Comparison of ENCODE assay signal across 19 cellular contexts in the genomic region with DNA sequence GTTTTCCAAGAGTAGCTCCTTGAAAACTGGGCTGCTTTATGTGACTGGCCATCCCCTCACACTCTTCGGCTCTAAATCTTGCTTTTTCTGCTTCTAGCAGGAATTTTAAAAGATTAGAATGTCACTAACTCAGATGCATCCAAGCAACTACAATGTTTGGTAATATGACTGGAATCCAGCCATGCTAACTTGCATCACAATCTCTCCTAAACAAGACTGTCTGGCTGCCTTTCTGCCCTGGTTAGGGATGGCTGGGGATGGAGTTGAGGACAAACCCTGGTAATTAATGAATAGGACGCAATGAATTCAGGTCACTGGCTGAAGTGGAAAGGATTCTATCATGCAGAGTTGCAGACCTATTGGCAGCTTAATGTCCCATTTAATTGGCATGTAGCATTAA. TPM values are rescaled to one million over a fixed set of nuclear protein-coding genes. Genes with fewer than 3 reads are reported as not detected.
DNase-seq lines count a peak whose midpoint lies in the region; ATAC-seq, FAIRE-seq and TF ChIP-seq lines count a peak whose summit lies in the region.
"Had no signal": no experiment of that assay in that cellular context is flagged by ENCODE, and none has a peak within 500 bp of the region (broad histone marks: within the 10 kb centered on the region; RNA-seq: fewer than 3 reads in every experiment).

No MANE protein-coding gene starts in this region.

- no peak for FAIRE-seq in RCC 7860 (lab: Jason Lieb, UNC)
- FAIRE-seq: keratinocyte had no signal

- no peak overlapping the region for H3K4me3 ChIP-seq in AG10803 (ENCODE audit: low read length)
- H3K4me3 ChIP-seq in adipocyte (ENCODE audit: low read length): no peak overlapping the region
- H3K4me3 ChIP-seq in gastroesophageal sphincter: no peak overlapping the region
- H3K4me3 ChIP-seq in SK-N-SH (ENCODE audit: low read depth in 2 of 2, low read length in 1 of 2): no peak overlapping the region
- H3K4me3 ChIP-seq in PC-9: no peak overlapping the region
- H3K4me3 ChIP-seq: vagina had no signal

- ATAC-seq in gastroesophageal sphincter: peak; percentile 75
- ATAC-seq: esophagus mucosa had no signal

- no peak for TF ChIP-seq CTCF in AG10803 (conservative IDR thresholded peaks at IDR 0.05; ENCODE audit: low read length)
- TF ChIP-seq CTCF in gastroesophageal sphincter (IDR thresholded peaks at IDR 0.05): no peak
- no peak for TF ChIP-seq CTCF in mesothelial cell of epicardium (IDR thresholded peaks at IDR 0.05; ENCODE audit: unreplicated experiment)
- no peak for TF ChIP-seq CTCF in SK-N-SH (IDR thresholded peaks at IDR 0.05)
- TF ChIP-seq CTCF in PC-9 (conservative IDR thresholded peaks at IDR 0.05): no peak

- H3K9me2 ChIP-seq in SK-N-SH: no peaks in the 10 kb centered on the region
- no peaks in the 10 kb centered on the region for H3K9me2 ChIP-seq in PC-9 (ENCODE audit: insufficient read depth)

- intact Hi-C loops in PC-9 (cut with micrococcal nuclease; ENCODE audit: unreplicated experiment): no loop called here

- H4K20me1 ChIP-seq in SK-N-SH (ENCODE audit: insufficient read depth) (no peaks in the 10 kb centered on the region), PC-9 (ENCODE audit: insufficient read depth) (no peaks in the 10 kb centered on the region)

- H3K4me1 Mint-ChIP-seq in mesothelial cell of epicardium: peaks cover 31% of the 10 kb centered on the region
- H3K4me1 Mint-ChIP-seq: activated naive CD8-positive, alpha-beta T cell treated with anti-CD3 and anti-CD28 coated beads for 36 hours had no signal

- BruUV-seq in PC-9 (replicated peaks; lab: Mats Ljungman, UMichigan): no TSS peak

- H3K4me1 ChIP-seq in adipocyte (ENCODE audit: control insufficient read depth, insufficient read depth, low read length): peaks cover 18% of the 10 kb centered on the region
- peaks cover 0 to 44% (median 6%) of the 10 kb centered on the region in 3 donors for H3K4me1 ChIP-seq in gastroesophageal sphincter
- no peaks in the 10 kb centered on the region for H3K4me1 ChIP-seq in SK-N-SH (ENCODE audit: control insufficient read depth in 1 of 2, insufficient read depth in 2 of 2, low read depth in 1 of 2, low read length in 1 of 2)
- H3K4me1 ChIP-seq in PC-9 (replicated peaks; ENCODE audit: insufficient read depth): no peaks in the 10 kb centered on the region

- H3K79me2 ChIP-seq in SK-N-SH (ENCODE audit: insufficient read depth) (no peaks in the 10 kb centered on the region), PC-9 (ENCODE audit: low read depth) (no peaks in the 10 kb centered on the region)

- H3K36me3 ChIP-seq in adipocyte (ENCODE audit: control insufficient read depth, insufficient read depth, low read length, severe bottlenecking) (no peaks in the 10 kb centered on the region), gastroesophageal sphincter (no peaks in the 10 kb centered on the region), SK-N-SH (replicated peaks in 1 of 2; ENCODE audit: control insufficient read depth in 1 of 2, insufficient read depth in 2 of 2, low read length in 1 of 2) (no peaks in the 10 kb centered on the region), PC-9 (ENCODE audit: low read depth) (no peaks in the 10 kb centered on the region)
- H3K36me3 ChIP-seq: vagina had no signal

- no peak for TF ChIP-seq RAD21 in SK-N-SH (IDR thresholded peaks at IDR 0.05; ENCODE audit: low read length)

- H3K9ac ChIP-seq in adipocyte (ENCODE audit: low read length): no peak overlapping the region
- no peak overlapping the region for H3K9ac ChIP-seq in SK-N-SH

- TF ChIP-seq EP300 in gastroesophageal sphincter (IDR thresholded peaks at IDR 0.05) (no peak), SK-N-SH (IDR thresholded peaks at IDR 0.05; ENCODE audit: borderline replicate concordance in 1 of 2, low read depth in 1 of 2, low read length in 1 of 2) (no peak)

- H3K36me3 Mint-ChIP-seq in mesothelial cell of epicardium: peaks cover 3% of the 10 kb centered on the region

- POLR2A ChIA-PET in SK-N-SH (lab: Yijun Ruan, JAX) (no interaction called here), PC-9 (lab: Charles Lee; ENCODE audit: unreplicated experiment) (no interaction called here)

- no peak overlapping the region for H3K4me3 Mint-ChIP-seq in mesothelial cell of epicardium
- H3K4me3 Mint-ChIP-seq: activated naive CD8-positive, alpha-beta T cell treated with anti-CD3 and anti-CD28 coated beads for 36 hours; activated T-helper 1 cell treated with anti-CD3 and anti-CD28 coated beads, Interleukin-12 subunit alpha, Interleukin-12 subunit beta, Interleukin-2, Interleukin-4 antibody, amounts not matched to agents 30 ng/mL and 10 ng/mL and 1 ng/mL, durations not matched to agents 14 hours and 24 hours and 36 hours had no signal

- H3K9me3 Mint-ChIP-seq in mesothelial cell of epicardium: peaks cover 6% of the 10 kb centered on the region
- H3K9me3 Mint-ChIP-seq: activated naive CD8-positive, alpha-beta T cell treated with anti-CD3 and anti-CD28 coated beads for 36 hours; activated T-helper 1 cell treated with anti-CD3 and anti-CD28 coated beads, Interleukin-12 subunit alpha, Interleukin-12 subunit beta, Interleukin-2, Interleukin-4 antibody, amounts not matched to agents 30 ng/mL and 10 ng/mL and 1 ng/mL, durations not matched to agents 14 hours and 24 hours and 36 hours had no signal

- H3K27ac ChIP-seq in gastroesophageal sphincter: no peak overlapping the region
- H3K27ac ChIP-seq in SK-N-SH (ENCODE audit: low read depth in 2 of 2, low read length in 1 of 2): no peak overlapping the region
- no peak overlapping the region for H3K27ac ChIP-seq in PC-9
- H3K27ac ChIP-seq: vagina had no signal

- peak overlapping the region; percentile 70 for H3K27ac Mint-ChIP-seq in mesothelial cell of epicardium
- H3K27ac Mint-ChIP-seq: activated naive CD8-positive, alpha-beta T cell treated with anti-CD3 and anti-CD28 coated beads for 36 hours; activated T-helper 1 cell treated with anti-CD3 and anti-CD28 coated beads, Interleukin-12 subunit alpha, Interleukin-12 subunit beta, Interleukin-2, Interleukin-4 antibody, amounts not matched to agents 30 ng/mL and 10 ng/mL and 1 ng/mL, durations not matched to agents 14 hours and 24 hours and 36 hours had no signal

- no peak for TF ChIP-seq POLR2A in gastroesophageal sphincter (IDR thresholded peaks at IDR 0.05)

- H3K4me2 ChIP-seq in SK-N-SH: no peak overlapping the region
- H3K4me2 ChIP-seq in PC-9: no peak overlapping the region

- H2AFZ ChIP-seq in SK-N-SH (ENCODE audit: low read depth): no peak overlapping the region
- H2AFZ ChIP-seq in PC-9: no peak overlapping the region

- 40 to 61% methylated on average over 2 of the region's 2 CpGs for WGBS in gastroesophageal sphincter (ENCODE audit: low coverage in 1 of 2), 2 donors
- whole genome bisulfite sequencing in SK-N-SH (ENCODE audit: low lambda C conversion rate): 36% methylated on average over 2 of the region's 2 CpGs

- H3K27me3 ChIP-seq in adipocyte (replicated peaks; ENCODE audit: control insufficient read depth, insufficient read depth, low read length) (no peaks in the 10 kb centered on the region), gastroesophageal sphincter (no peaks in the 10 kb centered on the region), SK-N-SH (ENCODE audit: insufficient read depth) (no peaks in the 10 kb centered on the region), PC-9 (ENCODE audit: insufficient read depth, low read depth) (no peaks in the 10 kb centered on the region)
- H3K27me3 ChIP-seq: vagina had no signal

- DNase-seq in AG10803 (ENCODE audit: low read depth) (peak; percentile 32), adipocyte (ENCODE audit: low read depth) (peak; percentile 68), mesothelial cell of epicardium (ENCODE audit: low spot score in 2 of 2, unreplicated experiment in 2 of 2) (no peak), putamen (ENCODE audit: low spot score) (no peak), SK-N-SH (no peak), RCC 7860 (ENCODE audit: low spot score) (no peak), PC-9 (no peak)
- DNase-seq: activated naive CD8-positive, alpha-beta T cell treated with anti-CD3 and anti-CD28 coated beads for 36 hours; DMS 273 treated with DMSO at 0.1 percent for 48 hours; NCI-H1694 treated with DMSO at 0.1 percent for 48 hours; NCI-H345; posterior cingulate gyrus; RPMI8226; substantia nigra had no signal

- H3K27me3 Mint-ChIP-seq in mesothelial cell of epicardium (ENCODE audit: low read depth): no peaks in the 10 kb centered on the region
- H3K27me3 Mint-ChIP-seq: activated naive CD8-positive, alpha-beta T cell treated with anti-CD3 and anti-CD28 coated beads for 36 hours had no signal

- H3F3A ChIP-seq in SK-N-SH (replicated peaks; ENCODE audit: insufficient read depth): no peaks in the 10 kb centered on the region
- H3F3A ChIP-seq in PC-9 (ENCODE audit: insufficient read depth, low read depth): peaks cover 5% of the 10 kb centered on the region; the same call in 1 of the 2 replicates

- H3K9me3 ChIP-seq in adipocyte (ENCODE audit: control insufficient read depth, low read length) (no peaks in the 10 kb centered on the region), gastroesophageal sphincter (no peaks in the 10 kb centered on the region), SK-N-SH (no peaks in the 10 kb centered on the region), PC-9 (ENCODE audit: insufficient read depth, low read depth) (no peaks in the 10 kb centered on the region)
- H3K9me3 ChIP-seq: vagina had no signal

- CTCF ChIA-PET in SK-N-SH (lab: Yijun Ruan, JAX) (no interaction called here), PC-9 (lab: Charles Lee) (no interaction called here)

TF ChIP-seq in SK-N-SH, 30 proteins besides CTCF, POLR2A, EP300 and RAD21 (continues in another document):
- TF ChIP-seq GATA2 (CRISPR knock-in tag; IDR thresholded peaks at IDR 0.05) (no peak), NFIC (IDR thresholded peaks at IDR 0.05; ENCODE audit: borderline replicate concordance) (no peak), TCF12 (IDR thresholded peaks at IDR 0.05) (no peak)

RNA-seq across cellular contexts. Expression of gene NMNAT3, which starts 21.9 kb away (rescaled TPM):
- total RNA-seq in gastroesophageal sphincter: 10 to 100 TPM in 2 of 4 donors, 1 to 10 TPM in 2; 9.6 to 17.1 (median 11.3) TPM
- total RNA-seq in mesothelial cell of epicardium: 11.0 to 13.6 TPM (median 11.8 TPM) in 3 replicates
- not detected in 2 replicates for polyA plus RNA-seq in SK-N-SH (2012; rRNA removed)
- not detected in 2 replicates for polyA plus RNA-seq in SK-N-SH (2012; cell fraction: cytosol; rRNA removed)
- polyA plus RNA-seq in SK-N-SH (2012; cell fraction: nucleus; rRNA removed): not detected in 2 replicates
- 1.6 and 3.0 TPM in 2 replicates for total RNA-seq in PC-9 (2021)

Comparison
In these comparisons a context has a peak if more than half of its experiments do, and no peak if none do; other contexts are left out.
1. DNase-seq: peak in AG10803 (single experiment) and adipocyte (single experiment); none in mesothelial cell of epicardium (0 of 2), putamen (single experiment), SK-N-SH (single experiment), RCC 7860 (single experiment) and PC-9 (0 of 2).